Comparison of ENCODE assay signal across 1 cellular context in the genomic region with DNA sequence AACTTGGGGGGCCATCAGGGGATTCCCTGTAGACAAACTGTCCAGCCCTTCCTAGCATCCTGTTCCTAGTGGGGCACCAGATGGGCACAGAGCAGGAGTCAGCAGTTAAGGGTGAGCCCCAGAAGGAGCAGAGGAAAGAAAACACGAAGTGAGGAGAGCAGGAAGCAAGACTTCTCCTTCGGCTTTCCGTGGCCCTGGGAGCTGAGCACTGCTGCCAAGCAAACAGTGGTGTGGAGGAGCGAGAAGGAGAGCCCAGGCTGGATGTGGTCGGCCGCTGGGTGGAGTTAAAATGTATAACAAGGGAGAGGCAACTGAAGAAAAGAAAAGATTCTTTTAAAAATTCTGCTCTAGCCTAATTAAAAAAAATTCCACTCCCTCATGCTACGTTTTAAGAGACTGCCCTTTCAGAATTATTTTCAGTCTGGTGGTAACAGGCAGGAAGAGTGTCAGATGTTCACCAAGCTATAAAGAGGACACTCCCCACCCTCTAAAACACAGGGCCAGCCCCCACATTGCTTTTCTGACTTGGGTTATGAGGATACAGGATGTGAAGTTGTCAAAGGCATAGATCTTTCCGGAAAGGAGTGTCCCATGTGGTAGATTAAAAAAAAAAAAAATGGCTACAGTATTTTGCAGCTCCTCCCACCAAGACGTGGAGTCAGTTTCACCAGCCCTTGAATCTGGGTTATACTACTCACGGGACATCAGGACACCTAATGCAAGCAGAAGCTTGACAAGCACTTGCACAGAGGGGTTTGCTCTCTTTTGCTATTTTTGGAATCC.
TF ChIP-seq lines count a peak whose summit lies in the region.

No MANE protein-coding gene starts in this region.

TF ChIP-seq in GM12878, 131 proteins besides CTCF, POLR2A, EP300 and RAD21 (continued from another document):
- TF ChIP-seq, protein P1, sequence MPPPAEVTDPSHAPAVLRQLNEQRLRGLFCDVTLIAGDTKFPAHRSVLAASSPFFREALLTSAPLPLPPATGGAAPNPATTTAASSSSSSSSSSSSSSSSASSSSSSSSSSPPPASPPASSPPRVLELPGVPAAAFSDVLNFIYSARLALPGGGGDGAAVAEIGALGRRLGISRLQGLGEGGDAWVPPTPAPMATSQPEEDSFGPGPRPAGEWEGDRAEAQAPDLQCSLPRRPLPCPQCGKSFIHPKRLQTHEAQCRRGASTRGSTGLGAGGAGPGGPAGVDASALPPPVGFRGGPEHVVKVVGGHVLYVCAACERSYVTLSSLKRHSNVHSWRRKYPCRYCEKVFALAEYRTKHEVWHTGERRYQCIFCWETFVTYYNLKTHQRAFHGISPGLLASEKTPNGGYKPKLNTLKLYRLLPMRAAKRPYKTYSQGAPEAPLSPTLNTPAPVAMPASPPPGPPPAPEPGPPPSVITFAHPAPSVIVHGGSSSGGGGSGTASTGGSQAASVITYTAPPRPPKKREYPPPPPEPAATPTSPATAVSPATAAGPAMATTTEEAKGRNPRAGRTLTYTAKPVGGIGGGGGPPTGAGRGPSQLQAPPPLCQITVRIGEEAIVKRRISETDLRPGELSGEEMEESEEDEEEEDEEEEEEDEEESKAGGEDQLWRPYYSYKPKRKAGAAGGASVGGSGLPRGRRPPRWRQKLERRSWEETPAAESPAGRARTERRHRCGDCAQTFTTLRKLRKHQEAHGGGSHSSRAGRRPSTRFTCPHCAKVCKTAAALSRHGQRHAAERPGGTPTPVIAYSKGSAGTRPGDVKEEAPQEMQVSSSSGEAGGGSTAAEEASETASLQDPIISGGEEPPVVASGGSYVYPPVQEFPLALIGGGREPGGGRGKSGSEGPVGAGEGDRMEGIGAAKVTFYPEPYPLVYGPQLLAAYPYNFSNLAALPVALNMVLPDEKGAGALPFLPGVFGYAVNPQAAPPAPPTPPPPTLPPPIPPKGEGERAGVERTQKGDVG (CRISPR knock-in tag; IDR thresholded peaks at IDR 0.05) = no peak
- TF ChIP-seq, protein P2, sequence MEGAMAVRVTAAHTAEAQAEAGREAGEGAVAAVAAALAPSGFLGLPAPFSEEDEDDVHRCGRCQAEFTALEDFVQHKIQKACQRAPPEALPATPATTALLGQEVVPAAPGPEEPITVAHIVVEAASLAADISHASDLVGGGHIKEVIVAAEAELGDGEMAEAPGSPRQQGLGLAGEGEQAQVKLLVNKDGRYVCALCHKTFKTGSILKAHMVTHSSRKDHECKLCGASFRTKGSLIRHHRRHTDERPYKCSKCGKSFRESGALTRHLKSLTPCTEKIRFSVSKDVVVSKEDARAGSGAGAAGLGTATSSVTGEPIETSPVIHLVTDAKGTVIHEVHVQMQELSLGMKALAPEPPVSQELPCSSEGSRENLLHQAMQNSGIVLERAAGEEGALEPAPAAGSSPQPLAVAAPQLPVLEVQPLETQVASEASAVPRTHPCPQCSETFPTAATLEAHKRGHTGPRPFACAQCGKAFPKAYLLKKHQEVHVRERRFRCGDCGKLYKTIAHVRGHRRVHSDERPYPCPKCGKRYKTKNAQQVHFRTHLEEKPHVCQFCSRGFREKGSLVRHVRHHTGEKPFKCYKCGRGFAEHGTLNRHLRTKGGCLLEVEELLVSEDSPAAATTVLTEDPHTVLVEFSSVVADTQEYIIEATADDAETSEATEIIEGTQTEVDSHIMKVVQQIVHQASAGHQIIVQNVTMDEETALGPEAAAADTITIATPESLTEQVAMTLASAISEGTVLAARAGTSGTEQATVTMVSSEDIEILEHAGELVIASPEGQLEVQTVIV (IDR thresholded peaks at IDR 0.05; ENCODE audit: borderline replicate concordance, partially characterized antibody) = no peak
- TF ChIP-seq, protein P3, sequence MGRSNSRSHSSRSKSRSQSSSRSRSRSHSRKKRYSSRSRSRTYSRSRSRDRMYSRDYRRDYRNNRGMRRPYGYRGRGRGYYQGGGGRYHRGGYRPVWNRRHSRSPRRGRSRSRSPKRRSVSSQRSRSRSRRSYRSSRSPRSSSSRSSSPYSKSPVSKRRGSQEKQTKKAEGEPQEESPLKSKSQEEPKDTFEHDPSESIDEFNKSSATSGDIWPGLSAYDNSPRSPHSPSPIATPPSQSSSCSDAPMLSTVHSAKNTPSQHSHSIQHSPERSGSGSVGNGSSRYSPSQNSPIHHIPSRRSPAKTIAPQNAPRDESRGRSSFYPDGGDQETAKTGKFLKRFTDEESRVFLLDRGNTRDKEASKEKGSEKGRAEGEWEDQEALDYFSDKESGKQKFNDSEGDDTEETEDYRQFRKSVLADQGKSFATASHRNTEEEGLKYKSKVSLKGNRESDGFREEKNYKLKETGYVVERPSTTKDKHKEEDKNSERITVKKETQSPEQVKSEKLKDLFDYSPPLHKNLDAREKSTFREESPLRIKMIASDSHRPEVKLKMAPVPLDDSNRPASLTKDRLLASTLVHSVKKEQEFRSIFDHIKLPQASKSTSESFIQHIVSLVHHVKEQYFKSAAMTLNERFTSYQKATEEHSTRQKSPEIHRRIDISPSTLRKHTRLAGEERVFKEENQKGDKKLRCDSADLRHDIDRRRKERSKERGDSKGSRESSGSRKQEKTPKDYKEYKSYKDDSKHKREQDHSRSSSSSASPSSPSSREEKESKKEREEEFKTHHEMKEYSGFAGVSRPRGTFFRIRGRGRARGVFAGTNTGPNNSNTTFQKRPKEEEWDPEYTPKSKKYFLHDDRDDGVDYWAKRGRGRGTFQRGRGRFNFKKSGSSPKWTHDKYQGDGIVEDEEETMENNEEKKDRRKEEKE (IDR thresholded peaks at IDR 0.05) = no peak
